Comparison of ENCODE assay signal across 10 cellular contexts in the genomic region with DNA sequence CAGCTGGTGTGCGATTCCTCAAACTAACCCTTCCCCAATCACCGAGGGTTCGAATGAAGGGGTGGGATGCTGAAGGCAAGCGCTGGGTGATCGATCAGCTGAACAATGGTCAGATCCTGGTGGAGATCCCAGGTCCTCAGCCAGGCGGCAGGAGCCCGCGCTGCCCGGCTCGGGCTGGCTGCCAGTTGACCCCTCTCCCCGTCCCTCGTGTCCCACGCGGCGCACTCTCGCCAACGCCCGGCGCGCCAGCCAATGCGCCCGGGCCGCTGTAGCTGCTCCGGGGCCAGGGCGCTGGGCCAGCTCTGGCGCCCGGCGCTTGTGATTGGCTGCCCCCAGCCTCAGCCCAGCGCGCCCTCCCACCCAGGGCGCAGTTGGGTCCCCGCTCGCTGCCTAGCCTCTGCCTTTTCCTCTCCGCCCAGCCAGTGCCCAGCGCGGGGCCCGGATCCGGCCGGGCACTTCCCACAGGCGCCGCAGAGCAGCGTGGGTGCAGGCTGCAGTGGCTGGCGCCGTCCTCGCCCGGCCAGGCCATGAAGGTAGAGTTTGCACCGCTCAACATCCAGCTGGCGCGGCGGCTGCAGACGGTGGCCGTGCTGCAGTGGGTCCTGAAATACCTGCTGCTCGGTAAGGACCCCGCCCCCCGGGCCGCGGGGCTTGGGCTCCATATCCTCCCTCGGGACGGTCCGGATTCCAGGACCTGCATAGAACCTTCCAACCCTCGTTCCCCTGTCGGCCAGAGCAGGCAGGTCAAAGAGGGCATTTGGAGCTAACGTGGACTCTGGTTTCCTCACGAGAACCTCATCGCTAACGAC. TPM values are rescaled to one million over a fixed set of nuclear protein-coding genes. Genes with fewer than 3 reads are reported as not detected.
DNase-seq lines count a peak whose midpoint lies in the region; ATAC-seq, FAIRE-seq and TF ChIP-seq lines count a peak whose summit lies in the region.
"Had no signal": no experiment of that assay in that cellular context is flagged by ENCODE, and none has a peak within 500 bp of the region (broad histone marks: within the 10 kb centered on the region; RNA-seq: fewer than 3 reads in every experiment).

A gene with protein sequence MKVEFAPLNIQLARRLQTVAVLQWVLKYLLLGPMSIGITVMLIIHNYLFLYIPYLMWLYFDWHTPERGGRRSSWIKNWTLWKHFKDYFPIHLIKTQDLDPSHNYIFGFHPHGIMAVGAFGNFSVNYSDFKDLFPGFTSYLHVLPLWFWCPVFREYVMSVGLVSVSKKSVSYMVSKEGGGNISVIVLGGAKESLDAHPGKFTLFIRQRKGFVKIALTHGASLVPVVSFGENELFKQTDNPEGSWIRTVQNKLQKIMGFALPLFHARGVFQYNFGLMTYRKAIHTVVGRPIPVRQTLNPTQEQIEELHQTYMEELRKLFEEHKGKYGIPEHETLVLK (plus strand): TSS at position 400 of the 809 bp plus-strand sequence. CDS start 128 bp downstream, at position 528.

- no peak within 1 kb of the TSS for H3K27ac Mint-ChIP-seq in activated T-helper 1 cell treated with anti-CD3 and anti-CD28 coated beads, Interleukin-12 subunit alpha, Interleukin-12 subunit beta, Interleukin-2, Interleukin-4 antibody, amounts not matched to agents 30 ng/mL and 10 ng/mL and 1 ng/mL, durations not matched to agents 14 hours and 24 hours and 36 hours
- no peak within 1 kb of the TSS for H3K27ac Mint-ChIP-seq in osteocyte (ENCODE audit: unreplicated experiment)

- intact Hi-C loops in activated T-helper 1 cell treated with anti-CD3 and anti-CD28 coated beads, Interleukin-12 subunit alpha, Interleukin-12 subunit beta, Interleukin-2, Interleukin-4 antibody, amounts not matched to agents 30 ng/mL and 10 ng/mL and 1 ng/mL, durations not matched to agents 14 hours and 24 hours and 36 hours (cut with micrococcal nuclease): no loop called here
- intact Hi-C loops in heart right ventricle (cut with DNase I): no loop called here

- H3K27me3 ChIP-seq in BJ (ENCODE audit: control insufficient read depth, insufficient read depth, low read length) (peaks cover 17% of the 10 kb centered on the region), heart right ventricle (peaks cover 0 to 48% (median 10%) of the 10 kb centered on the region in 7 donors)

- POLR2A ChIA-PET in BJ (lab: Charles Lee): interaction anchor here (0.7 kb wide), 1 partner anchor 20 kb away, joined by 4 read pairs; no protein-coding TSS in a partner anchor

- no peaks in the 10 kb centered on the region for H3K9me3 ChIP-seq in heart right ventricle

- TF ChIP-seq CTCF in BJ (IDR thresholded peaks at IDR 0.05; ENCODE audit: insufficient read depth, low read depth, low read length): no peak
- no peak for TF ChIP-seq CTCF in heart right ventricle (IDR thresholded peaks at IDR 0.05)
- TF ChIP-seq CTCF in osteocyte (IDR thresholded peaks at IDR 0.05): peak; percentile 8

- CTCF ChIA-PET in BJ (lab: Yijun Ruan, JAX): interaction anchor here (0.8 to 2.4 kb wide), 5 partner anchors 13 to 585 kb away, joined by 3 to 11 read pairs (median 3); no protein-coding TSS in a partner anchor

- DNase-seq in BJ (ENCODE audit: low read depth) (no peak), heart right ventricle (peak; percentile 8 to 58), osteocyte (ENCODE audit: extremely low spot score, unreplicated experiment) (no peak), SKM-1 treated with dmso at 0.1 percent for 144 hours (lab: John Stamatoyannopoulos, UW; ENCODE audit: unreplicated experiment) (no peak), GM19239 (ENCODE audit: insufficient read length, low spot score) (no peak)
- DNase-seq in activated T-helper 1 cell treated with anti-CD3 and anti-CD28 coated beads, Interleukin-12 subunit alpha, Interleukin-12 subunit beta, Interleukin-2, Interleukin-4 antibody, amounts not matched to agents 30 ng/mL and 10 ng/mL and 1 ng/mL, durations not matched to agents 14 hours and 24 hours and 36 hours (ENCODE audit: low spot score): no peak

- peaks cover 0 to 25% (median 8%) of the 10 kb centered on the region in 9 donors for H3K4me1 ChIP-seq in heart right ventricle

- peak within 1 kb of the TSS in 8 of 10 donors; percentile 12 to 55 (median 37) for H3K27ac ChIP-seq in heart right ventricle

- H3K36me3 Mint-ChIP-seq in activated T-helper 1 cell treated with anti-CD3 and anti-CD28 coated beads, Interleukin-12 subunit alpha, Interleukin-12 subunit beta, Interleukin-2, Interleukin-4 antibody, amounts not matched to agents 30 ng/mL and 10 ng/mL and 1 ng/mL, durations not matched to agents 14 hours and 24 hours and 36 hours (ENCODE audit: low read depth): peaks cover 4% of the 10 kb centered on the region
- no peaks in the 10 kb centered on the region for H3K36me3 Mint-ChIP-seq in osteocyte (ENCODE audit: unreplicated experiment)

- H3K27me3 Mint-ChIP-seq in activated T-helper 1 cell treated with anti-CD3 and anti-CD28 coated beads, Interleukin-12 subunit alpha, Interleukin-12 subunit beta, Interleukin-2, Interleukin-4 antibody, amounts not matched to agents 30 ng/mL and 10 ng/mL and 1 ng/mL, durations not matched to agents 14 hours and 24 hours and 36 hours (ENCODE audit: insufficient read depth): peaks cover 62% of the 10 kb centered on the region
- H3K27me3 Mint-ChIP-seq in osteocyte (ENCODE audit: unreplicated experiment): peaks cover 23% of the 10 kb centered on the region

- H3K4me1 Mint-ChIP-seq in activated T-helper 1 cell treated with anti-CD3 and anti-CD28 coated beads, Interleukin-12 subunit alpha, Interleukin-12 subunit beta, Interleukin-2, Interleukin-4 antibody, amounts not matched to agents 30 ng/mL and 10 ng/mL and 1 ng/mL, durations not matched to agents 14 hours and 24 hours and 36 hours (ENCODE audit: low read depth): peaks cover 7% of the 10 kb centered on the region
- no peaks in the 10 kb centered on the region for H3K4me1 Mint-ChIP-seq in osteocyte (ENCODE audit: unreplicated experiment)

- ATAC-seq in HG02884 (IDR thresholded peaks at IDR 0.05; ENCODE audit: unreplicated experiment) (peak; percentile 49), heart right ventricle (peak; percentile 80 to 95 (median 84)), HG03571 (IDR thresholded peaks at IDR 0.05; ENCODE audit: unreplicated experiment) (no peak)
- ATAC-seq: HCT116 had no signal

- no peaks in the 10 kb centered on the region for H3K36me3 ChIP-seq in BJ (ENCODE audit: control insufficient read depth, insufficient read depth, low read length)
- no peaks in the 10 kb centered on the region for H3K36me3 ChIP-seq in heart right ventricle

- H3K9me3 Mint-ChIP-seq in activated T-helper 1 cell treated with anti-CD3 and anti-CD28 coated beads, Interleukin-12 subunit alpha, Interleukin-12 subunit beta, Interleukin-2, Interleukin-4 antibody, amounts not matched to agents 30 ng/mL and 10 ng/mL and 1 ng/mL, durations not matched to agents 14 hours and 24 hours and 36 hours: no peaks in the 10 kb centered on the region
- H3K9me3 Mint-ChIP-seq in osteocyte (ENCODE audit: unreplicated experiment): no peaks in the 10 kb centered on the region

- FAIRE-seq in GM19239 (lab: Jason Lieb, UNC): no peak
- FAIRE-seq: endometrium had no signal

- WGBS in heart right ventricle, 2 donors: 3% methylated on average over 66 of the region's 66 CpGs

- H3K4me3 Mint-ChIP-seq in activated T-helper 1 cell treated with anti-CD3 and anti-CD28 coated beads, Interleukin-12 subunit alpha, Interleukin-12 subunit beta, Interleukin-2, Interleukin-4 antibody, amounts not matched to agents 30 ng/mL and 10 ng/mL and 1 ng/mL, durations not matched to agents 14 hours and 24 hours and 36 hours: peak within 1 kb of the TSS; percentile 16
- peak within 1 kb of the TSS; percentile 62 for H3K4me3 Mint-ChIP-seq in osteocyte (ENCODE audit: unreplicated experiment)

- peak within 1 kb of the TSS; percentile 31 for H3K4me3 ChIP-seq in BJ (ENCODE audit: low read depth, low read length)
- H3K4me3 ChIP-seq in heart right ventricle: peak within 1 kb of the TSS in 9 of 10 donors; percentile 36 to 67 (median 56)

RNA-seq across cellular contexts. Expression of the gene that starts here (rescaled TPM):
- polyA plus RNA-seq in BJ (2011; rRNA removed): not detected in 2 replicates
- not detected in 2 replicates for polyA minus RNA-seq in BJ (2011; rRNA and poly(A)+ RNA removed)
- total RNA-seq in activated T-helper 1 cell treated with anti-CD3 and anti-CD28 coated beads, Interleukin-12 subunit alpha, Interleukin-12 subunit beta, Interleukin-2, Interleukin-4 antibody, amounts not matched to agents 30 ng/mL and 10 ng/mL and 1 ng/mL, durations not matched to agents 14 hours and 24 hours and 36 hours: not detected in 2 replicates
- under 1 TPM in 7 of 10 donors, not detected in 3; 0.46 to 0.93 (median 0.61) TPM for total RNA-seq in heart right ventricle
- under 1 TPM; 0.07 to 0.51 TPM for polyA plus RNA-seq in heart right ventricle
- not detected in 2 replicates for total RNA-seq in osteocyte

Comparison
In these comparisons a context has a peak if more than half of its experiments do, and no peak if none do; other contexts are left out.
1. Peak in DNase-seq, ATAC-seq, H3K4me3 ChIP-seq and H3K27ac ChIP-seq in heart right ventricle; RNA of the gene not detected or under 1 TPM.